ENCODE assay signal across 14 cellular contexts in the genomic region with DNA sequence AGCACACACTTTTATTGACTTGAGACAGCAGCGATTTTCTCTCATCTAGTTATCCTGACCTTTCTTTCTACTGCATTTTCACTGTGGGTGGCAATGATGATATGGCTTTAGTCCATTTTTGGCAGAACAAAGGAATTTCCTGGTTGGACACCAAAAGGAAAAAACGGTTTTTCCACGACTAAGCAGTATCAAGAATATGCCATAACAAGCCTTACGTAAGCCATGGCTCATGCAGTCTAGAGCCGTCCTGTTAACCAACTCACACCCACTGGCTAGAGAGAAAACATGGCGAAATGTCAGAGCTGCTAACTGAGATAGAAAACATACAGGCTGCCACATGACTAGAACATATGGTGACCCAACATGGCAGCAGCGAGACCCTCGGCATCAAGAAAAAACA.
DNase-seq lines count a peak whose midpoint lies in the region; ATAC-seq and TF ChIP-seq lines count a peak whose summit lies in the region.
"Had no signal": no experiment of that assay in that cellular context is flagged by ENCODE, and none has a peak within 500 bp of the region (broad histone marks: within the 10 kb centered on the region; RNA-seq: fewer than 3 reads in every experiment).

No MANE protein-coding gene starts in this region.

- DNase-seq in DMS 273 (lab: John Stamatoyannopoulos, UW; ENCODE audit: unreplicated experiment) (peak; percentile 61), NCI-H82 (lab: John Stamatoyannopoulos, UW) (peak; percentile 43), fibroblast of mammary gland (ENCODE audit: low read depth) (peak; percentile 1), thoracic aorta (ENCODE audit: low spot score) (no peak), GM20000 (ENCODE audit: low spot score) (no peak)
- no peak for DNase-seq in stimulated activated CD8-positive, alpha-beta memory T cell treated with anti-CD3 and anti-CD28 coated beads, Interleukin-4, amount 100 ng/mL, for 48 hours
- DNase-seq: CD8-positive, alpha-beta T cell; COR-L47; H7 had no signal

- peaks cover 0 to 18% of the 10 kb centered on the region in 2 donors for H3K4me1 ChIP-seq in thoracic aorta (ENCODE audit: control insufficient read depth in 1 of 2, low read depth in 2 of 2)

- no peak overlapping the region for H3K27ac ChIP-seq in thoracic aorta
- H3K27ac ChIP-seq: KMS-11 had no signal

- ATAC-seq in thoracic aorta (ENCODE audit: insufficient number of reproducible peaks, low FRiP score, low read depth) = no peak
- ATAC-seq in HG03159 (IDR thresholded peaks at IDR 0.05; ENCODE audit: unreplicated experiment) = no peak
- ATAC-seq: CD8-positive, alpha-beta T cell; GM12878; GM23338; HepG2 had no signal

- no peaks in the 10 kb centered on the region for H3K9me3 ChIP-seq in thoracic aorta

- H3K27me3 ChIP-seq in thoracic aorta (replicated peaks; ENCODE audit: insufficient read depth) = no peaks in the 10 kb centered on the region

- H3K4me3 ChIP-seq in fibroblast of mammary gland (ENCODE audit: control insufficient read depth, low read depth, low read length) (no peak overlapping the region), thoracic aorta (peak overlapping the region; percentile 30)
- H3K4me3 ChIP-seq: GM12878, GM23338 had no signal

- H3K36me3 ChIP-seq in thoracic aorta = no peaks in the 10 kb centered on the region

- TF ChIP-seq CTCF in fibroblast of mammary gland (conservative IDR thresholded peaks at IDR 0.05; ENCODE audit: control insufficient read depth, insufficient read depth, low read depth, low read length) (no peak), thoracic aorta (IDR thresholded peaks at IDR 0.05) (no peak), GM20000 (IDR thresholded peaks at IDR 0.05; ENCODE audit: extremely low read depth, missing control alignments) (no peak)

Comparison
In these comparisons a context has a peak if more than half of its experiments do, and no peak if none do; other contexts are left out.
1. DNase-seq: peak in DMS 273 (single experiment), NCI-H82 (single experiment) and fibroblast of mammary gland (single experiment); none in thoracic aorta (single experiment), stimulated activated CD8-positive, alpha-beta memory T cell treated with anti-CD3 and anti-CD28 coated beads, Interleukin-4, amount 100 ng/mL, for 48 hours (single experiment) and GM20000 (single experiment).